ENCODE assay signal across 3 cellular contexts in genomic region chr4:40864531-40864930, GRCh38.
"Had no signal": no experiment of that assay in that cellular context is flagged by ENCODE, and none has a peak within 500 bp of the region (broad histone marks: within the 10 kb centered on the region; RNA-seq: fewer than 3 reads in every experiment).

No MANE protein-coding gene starts in this region.

- DNase-seq: GDM1, GF-D8 had no signal

- ATAC-seq: GM12878 had no signal

- H3K4me3 ChIP-seq: GM12878 had no signal
